11 cellular contexts compared by ENCODE assay signal in the genomic region with DNA sequence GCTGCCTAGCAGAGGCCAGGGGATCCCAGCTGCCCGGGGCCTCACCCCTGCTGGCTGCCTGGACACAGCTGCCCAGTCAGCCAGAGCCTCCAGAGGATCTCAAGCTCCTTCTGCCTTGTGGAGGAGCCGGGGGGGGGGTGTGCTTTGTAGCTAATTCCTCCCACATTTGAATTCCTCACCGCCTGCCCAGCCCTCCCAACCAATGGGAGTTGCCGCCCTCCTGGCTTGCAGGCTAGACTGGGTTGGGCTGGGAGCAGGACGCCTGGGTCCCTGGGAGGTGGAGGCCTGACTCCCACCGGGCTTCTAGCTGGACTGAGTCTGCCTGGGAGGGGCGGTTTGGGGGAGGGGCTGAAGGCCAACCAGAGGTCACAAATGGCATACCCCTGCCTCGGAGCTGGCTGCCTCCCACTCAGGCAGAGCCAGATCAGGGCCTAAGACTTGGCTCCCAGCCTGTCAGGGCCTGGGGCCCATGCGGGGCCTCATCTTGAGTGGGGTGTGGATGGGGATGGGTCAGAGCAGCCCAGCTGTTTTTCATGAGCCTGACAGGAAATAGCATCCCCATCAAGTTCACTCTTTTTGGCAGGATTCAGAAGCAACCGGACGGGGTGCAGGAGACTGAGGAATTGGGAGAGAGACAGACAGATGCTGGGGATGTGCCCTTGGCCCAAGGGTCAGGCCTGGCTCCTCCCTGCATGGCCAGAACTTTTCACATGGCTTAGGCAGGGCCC. TPM values are rescaled to one million over a fixed set of nuclear protein-coding genes. Genes with fewer than 3 reads are reported as not detected.
DNase-seq lines count a peak whose midpoint lies in the region; ATAC-seq and TF ChIP-seq lines count a peak whose summit lies in the region.
"Had no signal": no experiment of that assay in that cellular context is flagged by ENCODE, and none has a peak within 500 bp of the region (broad histone marks: within the 10 kb centered on the region; RNA-seq: fewer than 3 reads in every experiment).

No MANE protein-coding gene starts in this region.

- H3K79me2 ChIP-seq in SK-N-SH (ENCODE audit: insufficient read depth) (no peaks in the 10 kb centered on the region), fibroblast of lung (ENCODE audit: control insufficient read depth, insufficient read depth, low read length) (no peaks in the 10 kb centered on the region)

- POLR2A ChIA-PET in SK-N-SH (lab: Yijun Ruan, JAX) = no interaction called here

- no peak for TF ChIP-seq POLR2A in erythroblast (IDR thresholded peaks at IDR 0.05; ENCODE audit: low read length)

- no peak overlapping the region for H3K4me3 ChIP-seq in SK-N-SH (ENCODE audit: low read depth in 2 of 2, low read length in 1 of 2)
- H3K4me3 ChIP-seq in fibroblast of lung (replicated peaks in 1 of 4; ENCODE audit: control extremely low read depth in 1 of 4, insufficient read depth in 1 of 4, low read depth in 3 of 4, low read length in 4 of 4) = peak overlapping the region in 1 of 4 experiments; percentile 50
- no peak overlapping the region for H3K4me3 ChIP-seq in mucosa of descending colon
- H3K4me3 ChIP-seq in upper lobe of right lung = no peak overlapping the region

- H3K4me2 ChIP-seq in SK-N-SH = no peak overlapping the region
- peak overlapping the region; percentile 52 for H3K4me2 ChIP-seq in fibroblast of lung (ENCODE audit: extremely low read depth, insufficient read depth, low read length)

- no peaks in the 10 kb centered on the region for H4K20me1 ChIP-seq in SK-N-SH (ENCODE audit: insufficient read depth)
- no peaks in the 10 kb centered on the region for H4K20me1 ChIP-seq in fibroblast of lung (ENCODE audit: control insufficient read depth, extremely low read depth, insufficient read depth, low read length)

- peak overlapping the region in 1 of 2 experiments; percentile 44; a peak in 1 of 4 replicates for H3K27ac ChIP-seq in SK-N-SH (ENCODE audit: low read depth in 2 of 2, low read length in 1 of 2)
- H3K27ac ChIP-seq in fibroblast of lung (ENCODE audit: insufficient read depth, low read length) = peak overlapping the region; percentile 59
- H3K27ac ChIP-seq in upper lobe of right lung = peak overlapping the region; percentile 65

- H3F3A ChIP-seq in SK-N-SH (replicated peaks; ENCODE audit: insufficient read depth) = no peaks in the 10 kb centered on the region

- no peak for TF ChIP-seq EP300 in SK-N-SH (IDR thresholded peaks at IDR 0.05; ENCODE audit: borderline replicate concordance in 1 of 2, low read depth in 1 of 2, low read length in 1 of 2)

- no peaks in the 10 kb centered on the region for H3K9me3 ChIP-seq in SK-N-SH
- H3K9me3 ChIP-seq in fibroblast of lung (ENCODE audit: control insufficient read depth, insufficient read depth, low read depth, low read length) = no peaks in the 10 kb centered on the region
- H3K9me3 ChIP-seq in mucosa of descending colon = no peaks in the 10 kb centered on the region
- no peaks in the 10 kb centered on the region for H3K9me3 ChIP-seq in upper lobe of right lung

- ATAC-seq in SK-N-SH treated with all-trans-retinoic acid at 6 μM for 48 hours = peak; percentile 67
- peak; percentile 28 for ATAC-seq in mucosa of descending colon
- ATAC-seq in upper lobe of right lung = peak; percentile 46
- ATAC-seq in GM18870 (IDR thresholded peaks at IDR 0.05; ENCODE audit: unreplicated experiment) = no peak
- ATAC-seq: activated T-helper 17 cell treated with anti-CD3 and anti-CD28 coated beads, Interleukin-2, amount 50 U/mL, for 72 hours had no signal

- intact Hi-C loops in mucosa of descending colon (cut with DNase I, micrococcal nuclease) = no loop called here
- intact Hi-C loops in upper lobe of right lung (cut with DNase I) = no loop called here

- H3K36me3 ChIP-seq in SK-N-SH (replicated peaks in 1 of 2; ENCODE audit: control insufficient read depth in 1 of 2, insufficient read depth in 2 of 2, low read length in 1 of 2) (peaks cover 7 to 44% of the 10 kb centered on the region in 2 experiments), fibroblast of lung (ENCODE audit: control insufficient read depth, insufficient read depth, low read length) (peaks cover 15% of the 10 kb centered on the region), mucosa of descending colon (ENCODE audit: low read depth) (no peaks in the 10 kb centered on the region), upper lobe of right lung (peaks cover 96% of the 10 kb centered on the region)

- TF ChIP-seq CTCF in SK-N-SH (IDR thresholded peaks at IDR 0.05) (no peak), fibroblast of lung (conservative IDR thresholded peaks at IDR 0.05 in 1 of 2, IDR thresholded peaks at IDR 0.05 in 1 of 2; ENCODE audit: low read depth in 1 of 2, low read length in 2 of 2) (no peak), mucosa of descending colon (IDR thresholded peaks at IDR 0.05) (no peak), upper lobe of right lung (IDR thresholded peaks at IDR 0.05) (no peak)

- CTCF ChIA-PET in SK-N-SH (lab: Yijun Ruan, JAX) = interaction anchor here (0.8 to 2.9 kb wide), 8 partner anchors 17 to 60 kb away, joined by 3 to 15 read pairs (median 3); no protein-coding TSS in a partner anchor

- no peaks in the 10 kb centered on the region for H3K9me2 ChIP-seq in SK-N-SH

- no peaks in the 10 kb centered on the region for H3K27me3 ChIP-seq in SK-N-SH (ENCODE audit: insufficient read depth)
- H3K27me3 ChIP-seq in fibroblast of lung (ENCODE audit: control insufficient read depth, insufficient read depth, low read length) = no peaks in the 10 kb centered on the region
- H3K27me3 ChIP-seq in upper lobe of right lung = no peaks in the 10 kb centered on the region

- H2AFZ ChIP-seq in SK-N-SH (ENCODE audit: low read depth) = no peak overlapping the region
- no peak overlapping the region for H2AFZ ChIP-seq in fibroblast of lung (ENCODE audit: low read length)

- H3K9ac ChIP-seq in SK-N-SH (no peak overlapping the region), fibroblast of lung (ENCODE audit: insufficient read depth, low read length) (peak overlapping the region; percentile 20)

- no peak for TF ChIP-seq RAD21 in SK-N-SH (IDR thresholded peaks at IDR 0.05; ENCODE audit: low read length)

- DNase-seq in SK-N-SH = no peak
- DNase-seq in fibroblast of lung (ENCODE audit: low read depth in 2 of 2) = peak; percentile 69 to 83
- peak in 1 of 3 donors; percentile 75 for DNase-seq in mucosa of descending colon
- no peak for DNase-seq in upper lobe of right lung
- DNase-seq in erythroblast (lab: John Stamatoyannopoulos, UW) = no peak
- DNase-seq in DMS79 treated with DMSO at 0.1 percent for 48 hours (lab: John Stamatoyannopoulos, UW) = no peak
- DNase-seq: 8988T, NCI-H526 had no signal

- H3K4me1 ChIP-seq in SK-N-SH (ENCODE audit: control insufficient read depth in 1 of 2, insufficient read depth in 2 of 2, low read depth in 1 of 2, low read length in 1 of 2) (peaks cover 0 to 12% of the 10 kb centered on the region in 2 experiments; a peak in 1 of 4 replicates), fibroblast of lung (ENCODE audit: control insufficient read depth, extremely low read depth, insufficient read depth, low read length) (peaks cover 18% of the 10 kb centered on the region), mucosa of descending colon (ENCODE audit: low read depth) (no peaks in the 10 kb centered on the region), upper lobe of right lung (peaks cover 16% of the 10 kb centered on the region)

- WGBS in SK-N-SH (ENCODE audit: low lambda C conversion rate) = 52% methylated on average over 5 of the region's 11 CpGs

TF ChIP-seq in SK-N-SH treated with all-trans-retinoic acid at 6 μM for 48 hours, 23 proteins besides CTCF, POLR2A, EP300 and RAD21 (continues in another document):
- TF ChIP-seq ESRRG (CRISPR knock-in tag; IDR thresholded peaks at IDR 0.05) (no peak), BACH2 (CRISPR knock-in tag; IDR thresholded peaks at IDR 0.05; ENCODE audit: borderline replicate concordance) (no peak), ZC3H10 (CRISPR knock-in tag; IDR thresholded peaks at IDR 0.05) (no peak), ISL1 (CRISPR knock-in tag; IDR thresholded peaks at IDR 0.05) (no peak), ZFP3 (CRISPR knock-in tag; IDR thresholded peaks at IDR 0.05) (no peak), ZFP30 (CRISPR knock-in tag; IDR thresholded peaks at IDR 0.05) (no peak)

TF ChIP-seq in SK-N-SH, 30 proteins besides CTCF, POLR2A, EP300 and RAD21 (continues in another document):
- TF ChIP-seq USF2 (IDR thresholded peaks at IDR 0.05; ENCODE audit: borderline replicate concordance, low read depth, low read length) (no peak), YY1 (IDR thresholded peaks at IDR 0.05; ENCODE audit: low read depth) (no peak), TEAD4 (IDR thresholded peaks at IDR 0.05; ENCODE audit: borderline replicate concordance, insufficient read depth) (no peak), FOXM1 (IDR thresholded peaks at IDR 0.05; ENCODE audit: low read depth) (no peak), CHD2 (IDR thresholded peaks at IDR 0.05; ENCODE audit: low read length, partially characterized antibody) (no peak), MXI1 (IDR thresholded peaks at IDR 0.05; ENCODE audit: low read depth, low read length) (no peak), RFX5 (IDR thresholded peaks at IDR 0.05; ENCODE audit: low read length) (no peak), NRF1 (IDR thresholded peaks at IDR 0.05; ENCODE audit: low read depth, low read length) (no peak)

RNA-seq across cellular contexts. Expression of gene PDE2A, which starts 29.2 kb away (rescaled TPM):
- polyA plus RNA-seq in SK-N-SH (2012; rRNA removed) (0.32 and 0.43 TPM in 2 replicates), fibroblast of lung (0.08 and 2.6 TPM in 2 replicates)
- 0.15 and 0.60 TPM in 2 replicates for polyA plus RNA-seq in SK-N-SH (2012; cell fraction: cytosol; rRNA removed)
- 0.85 and 1.0 TPM in 2 replicates for polyA plus RNA-seq in SK-N-SH (2012; cell fraction: nucleus; rRNA removed)
- total RNA-seq in fibroblast of lung (0.50 and 0.77 TPM in 2 replicates), mucosa of descending colon (10 to 100 TPM in 1 of 3 donors, 1 to 10 TPM in 2; 7.0 to 45.9 (median 9.6) TPM), upper lobe of right lung (27.3 TPM)
- polyA plus RNA-seq in fibroblast of lung (2012) = 0.16 and 3.0 TPM in 2 replicates
- 28.7 TPM in 1 of 2 replicates, not detected in the other for polyA minus RNA-seq in fibroblast of lung (ENCODE audit: low replicate concordance)

RNA-seq across cellular contexts. Expression of gene ARAP1, which starts 48.8 kb away (rescaled TPM):
- polyA plus RNA-seq in SK-N-SH (2012; rRNA removed) (43.4 and 56.6 TPM in 2 replicates), fibroblast of lung (32.8 and 41.8 TPM in 2 replicates)
- 21.6 and 37.3 TPM in 2 replicates for polyA plus RNA-seq in SK-N-SH (2012; cell fraction: cytosol; rRNA removed)
- polyA plus RNA-seq in SK-N-SH (2012; cell fraction: nucleus; rRNA removed) = 118 and 136 TPM in 2 replicates
- total RNA-seq in fibroblast of lung (97.3 and 113 TPM in 2 replicates), mucosa of descending colon (10 to 100 TPM; 69.3 to 84.8 (median 84.0) TPM), upper lobe of right lung (226 TPM)
- polyA plus RNA-seq in fibroblast of lung (2012) = 42.6 and 45.5 TPM in 2 replicates
- polyA minus RNA-seq in fibroblast of lung (ENCODE audit: low replicate concordance) = 96.3 and 130 TPM in 2 replicates

Comparison
In these comparisons a context has a peak if more than half of its experiments do, and no peak if none do; other contexts are left out.
1. DNase-seq: peak in fibroblast of lung (2 of 2); none in SK-N-SH (single experiment), upper lobe of right lung (single experiment), erythroblast (0 of 2) and DMS79 treated with DMSO at 0.1 percent for 48 hours (single experiment).